ENCODE assay signal across 13 cellular contexts in genomic region chr17:77370536-77370935, GRCh38.
DNase-seq lines count a peak whose midpoint lies in the region; TF ChIP-seq lines count a peak whose summit lies in the region.
"Had no signal": no experiment of that assay in that cellular context is flagged by ENCODE, and none has a peak within 500 bp of the region (broad histone marks: within the 10 kb centered on the region; RNA-seq: fewer than 3 reads in every experiment).

No MANE protein-coding gene starts in this region.

- no peaks in the 10 kb centered on the region for H3K36me3 Mint-ChIP-seq in IgD-negative memory B cell

- peak overlapping the region; percentile 59 to 69 (median 68) for H3K27ac Mint-ChIP-seq in IgD-negative memory B cell

- WGBS in esophagus muscularis mucosa: 55% methylated on average over 9 of the region's 9 CpGs
- WGBS in lower leg skin, 2 donors: 69 to 72% methylated on average over 9 of the region's 9 CpGs

- H3K4me3 ChIP-seq in A673 (ENCODE audit: low read depth, low read length, poor library complexity, severe bottlenecking) (no peak overlapping the region), esophagus muscularis mucosa (no peak overlapping the region), lower leg skin (ENCODE audit: low read depth, poor library complexity, severe bottlenecking) (no peak overlapping the region)
- H3K4me3 ChIP-seq: SJCRH30 had no signal

- DNase-seq in A673 (ENCODE audit: low spot score): no peak
- no peak for DNase-seq in esophagus muscularis mucosa (ENCODE audit: extremely low spot score)
- peak; percentile 45 for DNase-seq in posterior vena cava (ENCODE audit: low spot score)
- no peak for DNase-seq in OCI-M1 (lab: John Stamatoyannopoulos, UW)
- no peak for DNase-seq in lower leg skin (ENCODE audit: low spot score in 2 of 2)
- no peak for DNase-seq in NCI-H1048 (lab: John Stamatoyannopoulos, UW)
- no peak for DNase-seq in NCI-H2171 (lab: John Stamatoyannopoulos, UW)
- DNase-seq: activated CD4-positive, alpha-beta T cell treated with anti-CD3 and anti-CD28 coated beads, Interleukin-2, amount 50 U/mL, for 1 hour; activated naive CD4-positive, alpha-beta T cell; GF-D8; NCI-H524 treated with DMSO at 0.1 percent for 48 hours; SJCRH30 had no signal

- no peak for TF ChIP-seq EP300 in esophagus muscularis mucosa (IDR thresholded peaks at IDR 0.05)

- H3K4me1 ChIP-seq in A673 (ENCODE audit: insufficient read depth, low read length, poor library complexity, severe bottlenecking): peaks cover 51% of the 10 kb centered on the region
- peaks cover 53 to 70% (median 66%) of the 10 kb centered on the region in 4 donors for H3K4me1 ChIP-seq in esophagus muscularis mucosa

- H3K36me3 ChIP-seq in A673 (ENCODE audit: insufficient read depth, low read length, poor library complexity, severe bottlenecking) (no peaks in the 10 kb centered on the region), esophagus muscularis mucosa (no peaks in the 10 kb centered on the region)
- H3K36me3 ChIP-seq: SJCRH30 had no signal

- POLR2A ChIA-PET in A673 (lab: Charles Lee; ENCODE audit: low non-redundant PET): interaction anchor here (0.5 kb wide), 1 partner anchor 37 kb away, joined by 3 read pairs; no protein-coding TSS in a partner anchor

- H3K9me3 Mint-ChIP-seq in IgD-negative memory B cell: no peaks in the 10 kb centered on the region

- intact Hi-C loops in A673 (cut with micrococcal nuclease; ENCODE audit: unreplicated experiment): loop anchor here (5.0 kb wide), 1 partner anchor 38 kb away; no protein-coding TSS in a partner anchor
- intact Hi-C loops in esophagus muscularis mucosa (cut with DNase I): no loop called here
- intact Hi-C loops in posterior vena cava (cut with DNase I): no loop called here
- intact Hi-C loops in lower leg skin (cut with DNase I; ENCODE audit: low total_unique reads): no loop called here

- peaks cover 25 to 29% (median 27%) of the 10 kb centered on the region in 3 donors for H3K4me1 Mint-ChIP-seq in IgD-negative memory B cell

- CTCF ChIA-PET in A673 (lab: Charles Lee): no interaction called here

- H3K4me3 Mint-ChIP-seq in IgD-negative memory B cell: peak overlapping the region in 2 of 4 donors; percentile 38 to 49

- no peaks in the 10 kb centered on the region for H3K27me3 Mint-ChIP-seq in IgD-negative memory B cell

- TF ChIP-seq POLR2A in esophagus muscularis mucosa (IDR thresholded peaks at IDR 0.05; ENCODE audit: low read depth) (no peak), lower leg skin (IDR thresholded peaks at IDR 0.05) (no peak)

- H3K27ac ChIP-seq in A673 (ENCODE audit: low read depth, low read length, poor library complexity, severe bottlenecking) (peak overlapping the region; percentile 12), esophagus muscularis mucosa (replicated peaks in 1 of 4) (peak overlapping the region; percentile 99 to 100 (median 99))
- H3K27ac ChIP-seq: SJCRH30 had no signal

- H3K9me3 ChIP-seq in A673 (ENCODE audit: low read depth, low read length, poor library complexity, severe bottlenecking) (no peaks in the 10 kb centered on the region), esophagus muscularis mucosa (no peaks in the 10 kb centered on the region)
- H3K9me3 ChIP-seq: SJCRH30 had no signal

- no TSS peak for BruUV-seq in A673 (replicated peaks; lab: Mats Ljungman, UMichigan)

- H3K27me3 ChIP-seq in A673 (replicated peaks; ENCODE audit: insufficient read depth, low read depth, low read length, poor library complexity) (no peaks in the 10 kb centered on the region), esophagus muscularis mucosa (no peaks in the 10 kb centered on the region)
- H3K27me3 ChIP-seq: SJCRH30 had no signal

- TF ChIP-seq CTCF in A673 (conservative IDR thresholded peaks at IDR 0.05; ENCODE audit: low read depth, low read length) (no peak), esophagus muscularis mucosa (IDR thresholded peaks at IDR 0.05) (no peak), lower leg skin (IDR thresholded peaks at IDR 0.05) (no peak)
